In genomic region chr20:46683620-46683938, GRCh38 we compare ENCODE assay signal across 12 cellular contexts. TPM values are rescaled to one million over a fixed set of nuclear protein-coding genes. Genes with fewer than 3 reads are reported as not detected.
DNase-seq lines count a peak whose midpoint lies in the region; ATAC-seq and TF ChIP-seq lines count a peak whose summit lies in the region.
"Had no signal": no experiment of that assay in that cellular context is flagged by ENCODE, and none has a peak within 500 bp of the region (broad histone marks: within the 10 kb centered on the region; RNA-seq: fewer than 3 reads in every experiment).

No MANE protein-coding gene starts in this region.

- peaks cover 31% of the 10 kb centered on the region for H3K36me3 Mint-ChIP-seq in WTC11

- ATAC-seq in WTC11 (peak; percentile 6; the same call in 1 of the 2 replicates), GM18517 (IDR thresholded peaks at IDR 0.05; ENCODE audit: unreplicated experiment) (no peak)

- peaks cover 54% of the 10 kb centered on the region for H3K79me2 ChIP-seq in osteoblast (ENCODE audit: insufficient read depth, low read length)

- H3K9me3 ChIP-seq in BLaER1 treated with 17β-estradiol and CSF1 and Interleukin-3, amounts not matched to agents 10 nM and 100 nM (replicated peaks in 1 of 11), result no peaks in the 10 kb centered on the region
- H3K9me3 ChIP-seq in osteoblast (ENCODE audit: low read depth, low read length) (no peaks in the 10 kb centered on the region), thyroid gland (no peaks in the 10 kb centered on the region)
- H3K9me3 ChIP-seq: BLaER1, spleen had no signal

- peak overlapping the region; percentile 77 for H3K4me3 Mint-ChIP-seq in WTC11

- 30 to 36% methylated on average over 9 of the region's 9 CpGs for WGBS in thyroid gland, 2 donors

- POLR2A ChIA-PET in WTC11 (lab: Charles Lee), result interaction anchor here (1.1 kb wide), 1 partner anchor 132 kb away, joined by 3 read pairs; no protein-coding TSS in a partner anchor

- peaks cover 64 to 96% (median 82%) of the 10 kb centered on the region in 11 experiments; a peak in 21 of 22 replicates for H4K20me1 ChIP-seq in BLaER1 treated with 17β-estradiol and CSF1 and Interleukin-3, amounts not matched to agents 10 nM and 100 nM
- H4K20me1 ChIP-seq in osteoblast (ENCODE audit: insufficient read depth, low read length), result peaks cover 42% of the 10 kb centered on the region

- no peak for TF ChIP-seq POLR2A in thyroid gland (IDR thresholded peaks at IDR 0.05)

- H3K27me3 Mint-ChIP-seq in WTC11 (ENCODE audit: low read depth), result no peaks in the 10 kb centered on the region

- TF ChIP-seq CTCF in WTC11 (IDR thresholded peaks at IDR 0.05) (no peak), fibroblast of villous mesenchyme (IDR thresholded peaks at IDR 0.05; ENCODE audit: insufficient read depth, low read depth, low read length) (no peak), osteoblast (IDR thresholded peaks at IDR 0.05; ENCODE audit: extremely low read depth, low read depth, low read length) (no peak), thyroid gland (IDR thresholded peaks at IDR 0.05) (no peak)

- no peak overlapping the region for H3K9ac ChIP-seq in BLaER1 treated with 17β-estradiol and CSF1 and Interleukin-3, amounts not matched to agents 10 nM and 100 nM
- H3K9ac ChIP-seq: BLaER1 had no signal

- peak overlapping the region; percentile 78 for H2AFZ ChIP-seq in osteoblast (ENCODE audit: low read length)

- H3K27ac Mint-ChIP-seq in WTC11, result peak overlapping the region; percentile 95

- DNase-seq in WTC11 (ENCODE audit: low spot score), result no peak
- no peak for DNase-seq in fibroblast of villous mesenchyme (ENCODE audit: low read depth)
- DNase-seq in osteoblast (ENCODE audit: insufficient read length, low spot score, missing footprints), result no peak
- DNase-seq in inferior parietal cortex (ENCODE audit: extremely low spot score), result no peak
- no peak for DNase-seq in stimulated activated naive CD4-positive, alpha-beta T cell (lab: John Stamatoyannopoulos, UW)
- DNase-seq in thyroid gland, result no peak
- DNase-seq: activated naive CD4-positive, alpha-beta T cell treated with anti-CD3 and anti-CD28 coated beads, Interleukin-2, amount 50 U/mL, for 16 hours; NCI-H524 treated with DMSO at 0.1 percent for 48 hours; spleen had no signal

- peaks cover 43 to 63% (median 52%) of the 10 kb centered on the region in 11 experiments for H3K36me3 ChIP-seq in BLaER1 treated with 17β-estradiol and CSF1 and Interleukin-3, amounts not matched to agents 10 nM and 100 nM
- H3K36me3 ChIP-seq in osteoblast (ENCODE audit: insufficient read depth, low read length), result peaks cover 22% of the 10 kb centered on the region
- peaks cover 0 to 10% of the 10 kb centered on the region in 2 donors for H3K36me3 ChIP-seq in thyroid gland

- H3K4me1 Mint-ChIP-seq in WTC11, result peaks cover 59% of the 10 kb centered on the region

- peaks cover 5% of the 10 kb centered on the region for H3K9me3 Mint-ChIP-seq in WTC11

- CTCF ChIA-PET in WTC11 (lab: Charles Lee), result interaction anchor here (1.3 to 4.2 kb wide), 4 partner anchors 16 to 165 kb away, joined by 3 to 22 read pairs (median 4); no protein-coding TSS in a partner anchor

- peaks cover 45 to 62% (median 49%) of the 10 kb centered on the region in 10 experiments for H3K4me1 ChIP-seq in BLaER1 treated with 17β-estradiol and CSF1 and Interleukin-3, amounts not matched to agents 10 nM and 100 nM
- peaks cover 14% of the 10 kb centered on the region for H3K4me1 ChIP-seq in osteoblast (ENCODE audit: insufficient read depth, low read length)
- peaks cover 18 to 28% of the 10 kb centered on the region in 2 donors for H3K4me1 ChIP-seq in thyroid gland

- intact Hi-C loops in thyroid gland (cut with DNase I), result loop anchor here (5.0 kb wide), 1 partner anchor 161 kb away; no protein-coding TSS in a partner anchor

- H3K27ac ChIP-seq in BLaER1 treated with 17β-estradiol and CSF1 and Interleukin-3, amounts not matched to agents 10 nM and 100 nM, result no peak overlapping the region
- H3K27ac ChIP-seq in osteoblast (ENCODE audit: low read depth, low read length) (peak overlapping the region; percentile 82), thyroid gland (no peak overlapping the region)
- H3K27ac ChIP-seq: BLaER1 had no signal

- no peak overlapping the region for H3K4me3 ChIP-seq in BLaER1 treated with 17β-estradiol and CSF1 and Interleukin-3, amounts not matched to agents 10 nM and 100 nM
- H3K4me3 ChIP-seq in fibroblast of villous mesenchyme (ENCODE audit: low read depth, low read length) (peak overlapping the region; percentile 66), osteoblast (ENCODE audit: insufficient read depth, low read length) (peak overlapping the region; percentile 71), thyroid gland (replicated peaks in 1 of 3) (no peak overlapping the region)
- H3K4me3 ChIP-seq: BLaER1 had no signal

- H3K4me2 ChIP-seq in BLaER1 treated with 17β-estradiol and CSF1 and Interleukin-3, amounts not matched to agents 10 nM and 100 nM, result peak overlapping the region in 6 of 11 experiments; percentile 0 to 36 (median 16); a peak in 9 of 22 replicates
- H3K4me2 ChIP-seq in osteoblast (ENCODE audit: insufficient read depth, low read length), result peak overlapping the region; percentile 88
- H3K4me2 ChIP-seq: BLaER1 had no signal

- H3K27me3 ChIP-seq in BLaER1 treated with 17β-estradiol and CSF1 and Interleukin-3, amounts not matched to agents 10 nM and 100 nM, result no peaks in the 10 kb centered on the region
- H3K27me3 ChIP-seq in osteoblast (ENCODE audit: insufficient read depth, low read length) (no peaks in the 10 kb centered on the region), thyroid gland (no peaks in the 10 kb centered on the region)
- H3K27me3 ChIP-seq: BLaER1, spleen had no signal

TF ChIP-seq in WTC11, 78 proteins besides CTCF, POLR2A, EP300 and RAD21:
- TF ChIP-seq OVOL2 (CRISPR knock-in tag; IDR thresholded peaks at IDR 0.05; ENCODE audit: borderline replicate concordance), result no peak
- TF ChIP-seq ZBTB43 (CRISPR knock-in tag; IDR thresholded peaks at IDR 0.05), result 0 out of 2 replicates have a peak, but pooled peaks have one; percentile 23

RNA-seq across cellular contexts. Expression of gene TP53RK, which starts 5.7 kb away (rescaled TPM):
- total RNA-seq in WTC11 (2021) (11.9 to 13.4 TPM (median 12.4 TPM) in 3 replicates), fibroblast of villous mesenchyme (23.2 and 26.3 TPM in 2 replicates), osteoblast (18.0 and 21.0 TPM in 2 replicates), thyroid gland (10 to 100 TPM; 20.2 to 49.6 (median 36.1) TPM)

RNA-seq across cellular contexts. Expression of gene SLC2A10, which starts 25.9 kb away (rescaled TPM):
- total RNA-seq in WTC11 (2021), result 8.0 to 12.0 TPM (median 10.8 TPM) in 3 replicates
- 45.4 and 52.7 TPM in 2 replicates for total RNA-seq in fibroblast of villous mesenchyme
- 44.2 and 47.4 TPM in 2 replicates for total RNA-seq in osteoblast
- 10 to 100 TPM; 33.7 to 53.0 (median 51.1) TPM for total RNA-seq in thyroid gland

RNA-seq across cellular contexts. Expression of gene SLC13A3, which starts 32.3 kb away (rescaled TPM):
- total RNA-seq in WTC11 (2021), result 10.6 to 13.5 TPM (median 11.9 TPM) in 3 replicates
- 1.6 and 4.3 TPM in 2 replicates for total RNA-seq in fibroblast of villous mesenchyme
- total RNA-seq in osteoblast, result 0.59 and 1.8 TPM in 2 replicates
- 1 to 10 TPM; 1.8 to 4.2 (median 2.1) TPM for total RNA-seq in thyroid gland

Comparison
In these comparisons a context has a peak if more than half of its experiments do, and no peak if none do; other contexts are left out.
1. H3K4me3 ChIP-seq: peak in fibroblast of villous mesenchyme (single experiment) and osteoblast (single experiment); none in BLaER1 treated with 17β-estradiol and CSF1 and Interleukin-3, amounts not matched to agents 10 nM and 100 nM (0 of 10) and thyroid gland (0 of 3).